ENCODE assay signal across 29 cellular contexts in the genomic region with DNA sequence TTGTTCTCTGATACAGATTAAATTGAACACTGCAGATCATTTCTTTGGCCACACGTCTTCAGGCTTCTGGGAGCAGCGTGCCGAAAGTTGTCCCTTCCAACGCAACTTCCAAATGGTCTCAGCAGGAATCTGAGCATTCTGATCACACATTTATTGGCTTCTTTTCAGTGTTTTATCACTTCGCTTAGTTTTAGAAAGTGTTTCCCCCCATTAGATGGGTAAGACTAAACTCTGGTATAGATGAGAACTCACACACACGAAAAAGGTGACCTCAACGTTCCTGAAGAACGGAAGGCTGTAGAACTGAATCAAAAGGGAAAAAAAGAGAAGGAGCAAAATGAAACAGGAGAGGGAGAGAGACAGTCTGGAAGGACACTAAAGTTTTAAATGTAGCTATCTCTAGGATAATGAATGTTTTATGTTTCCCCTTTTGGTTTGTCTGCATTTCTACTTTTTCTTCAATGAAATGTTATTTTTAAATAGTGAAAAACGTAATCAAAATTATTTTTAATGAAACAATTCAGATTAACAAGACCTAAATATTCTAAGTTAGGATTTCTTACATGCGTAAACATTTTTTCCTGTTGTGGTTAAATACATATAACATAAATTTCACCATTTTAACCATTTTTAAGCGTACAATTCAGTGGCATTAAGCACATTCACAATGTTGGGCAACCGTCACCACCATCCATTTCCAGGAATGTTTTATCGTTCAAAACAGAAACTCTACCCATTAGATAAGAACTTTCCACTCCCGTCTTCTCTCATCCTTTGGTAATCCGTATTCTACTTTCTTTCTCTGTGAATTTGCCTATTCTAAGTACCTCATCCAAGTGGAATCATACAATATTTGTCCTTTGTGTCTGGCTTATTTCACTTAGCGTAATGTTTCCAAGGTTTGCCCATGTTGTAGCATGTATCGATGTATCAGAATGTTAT.
"Had no signal": no experiment of that assay in that cellular context is flagged by ENCODE, and none has a peak within 500 bp of the region (broad histone marks: within the 10 kb centered on the region; RNA-seq: fewer than 3 reads in every experiment).

No MANE protein-coding gene starts in this region.

- H3K36me3 Mint-ChIP-seq: natural killer cell; neural progenitor cell; stimulated activated effector memory CD8-positive, alpha-beta T cell treated with anti-CD3 and anti-CD28 coated beads, Interleukin-12 subunit alpha, Interleukin-12 subunit beta, amount 100 ng/mL, for 72 hours; type B pancreatic cell had no signal

- H3K9ac ChIP-seq: neural progenitor cell, parathyroid adenoma had no signal

- H3K9me3 Mint-ChIP-seq: natural killer cell; nephron; neural progenitor cell; stimulated activated effector memory CD8-positive, alpha-beta T cell treated with anti-CD3 and anti-CD28 coated beads, Interleukin-12 subunit alpha, Interleukin-12 subunit beta, amount 100 ng/mL, for 72 hours; stimulated activated naive CD8-positive, alpha-beta T cell treated with anti-CD3 and anti-CD28 coated beads, Interleukin-15, amount 100 ng/mL, for 72 hours; type B pancreatic cell had no signal

- H3K36me3 ChIP-seq: neural progenitor cell, ovary, right lobe of liver, sigmoid colon, suprapubic skin, tibial artery, transverse colon, upper lobe of right lung, uterus had no signal

- H3K27ac Mint-ChIP-seq: natural killer cell; nephron; neural progenitor cell; progenitor cell of endocrine pancreas; stimulated activated effector memory CD8-positive, alpha-beta T cell treated with anti-CD3 and anti-CD28 coated beads, Interleukin-12 subunit alpha, Interleukin-12 subunit beta, amount 100 ng/mL, for 72 hours; stimulated activated naive CD8-positive, alpha-beta T cell treated with anti-CD3 and anti-CD28 coated beads, Interleukin-15, amount 100 ng/mL, for 72 hours; type B pancreatic cell had no signal

- FAIRE-seq: small intestine had no signal

- H3K79me2 ChIP-seq: parathyroid adenoma had no signal

- DNase-seq: natural killer cell; occipital lobe; ovary; posterior cingulate gyrus; psoas muscle; right cardiac atrium; right lobe of liver; sigmoid colon; small intestine; stimulated activated CD4-positive, alpha-beta T cell treated with anti-CD3 and anti-CD28 coated beads, Interleukin-15, amount 100 ng/mL, for 24 hours; stimulated activated CD4-positive, alpha-beta T cell treated with anti-CD3 and anti-CD28 coated beads, Interleukin-2, amount 100 ng/mL, for 24 hours; stimulated activated CD4-positive, alpha-beta T cell treated with anti-CD3 and anti-CD28 coated beads, Interleukin-2, amount 100 ng/mL, for 48 hours; stimulated activated CD4-positive, alpha-beta T cell treated with anti-CD3 and anti-CD28 coated beads, Interleukin-4, amount 100 ng/mL, for 24 hours; stimulated activated naive CD4-positive, alpha-beta T cell; stimulated activated naive CD8-positive, alpha-beta T cell treated with anti-CD3 and anti-CD28 coated beads, Interleukin-15, amount 100 ng/mL, for 72 hours; stimulated activated naive CD8-positive, alpha-beta T cell treated with anti-CD3 and anti-CD28 coated beads, Interleukin-15, Interleukin-2, amounts not matched to agents 100 U/mL and 50 U/mL, for 24 hours; substantia nigra; testis; tibial artery; transverse colon; upper lobe of right lung; uterus had no signal

- H3K27me3 ChIP-seq: neural progenitor cell, ovary, right lobe of liver, suprapubic skin, testis had no signal

- H3K4me3 Mint-ChIP-seq: natural killer cell; nephron; neural progenitor cell; stimulated activated effector memory CD8-positive, alpha-beta T cell treated with anti-CD3 and anti-CD28 coated beads, Interleukin-12 subunit alpha, Interleukin-12 subunit beta, amount 100 ng/mL, for 72 hours; stimulated activated naive CD8-positive, alpha-beta T cell treated with anti-CD3 and anti-CD28 coated beads, Interleukin-15, amount 100 ng/mL, for 72 hours; type B pancreatic cell had no signal

- H2AFZ ChIP-seq: neural progenitor cell, parathyroid adenoma had no signal

- H3K4me3 ChIP-seq: neural progenitor cell, ovary, psoas muscle, right lobe of liver, sigmoid colon, suprapubic skin, testis, tibial artery, transverse colon, upper lobe of right lung, uterus had no signal

- ATAC-seq: natural killer cell; psoas muscle; right cardiac atrium; right lobe of liver; stimulated activated effector memory CD8-positive, alpha-beta T cell treated with anti-CD3 and anti-CD28 coated beads, Interleukin-12 subunit alpha, Interleukin-12 subunit beta, amount 100 ng/mL, for 72 hours; stimulated activated naive CD8-positive, alpha-beta T cell treated with anti-CD3 and anti-CD28 coated beads, Interleukin-15, amount 100 ng/mL, for 72 hours; stimulated activated naive CD8-positive, alpha-beta T cell treated with anti-CD3 and anti-CD28 coated beads, Interleukin-15, Interleukin-2, amounts not matched to agents 100 U/mL and 50 U/mL, for 24 hours; upper lobe of right lung had no signal

- H3K27ac ChIP-seq: neural progenitor cell, ovary, parathyroid adenoma, psoas muscle, right lobe of liver, sigmoid colon, suprapubic skin, testis, tibial artery, transverse colon, upper lobe of right lung, uterus had no signal

- H3K4me1 ChIP-seq: neural progenitor cell, parathyroid adenoma, psoas muscle, right lobe of liver, sigmoid colon, testis, tibial artery, transverse colon, uterus had no signal

- H3K4me2 ChIP-seq: neural progenitor cell had no signal

- H3K9me3 ChIP-seq: ovary, psoas muscle, right lobe of liver, sigmoid colon, suprapubic skin, testis, tibial artery, transverse colon, upper lobe of right lung, uterus had no signal
